ENCODE assay signal across 20 cellular contexts in the genomic region with DNA sequence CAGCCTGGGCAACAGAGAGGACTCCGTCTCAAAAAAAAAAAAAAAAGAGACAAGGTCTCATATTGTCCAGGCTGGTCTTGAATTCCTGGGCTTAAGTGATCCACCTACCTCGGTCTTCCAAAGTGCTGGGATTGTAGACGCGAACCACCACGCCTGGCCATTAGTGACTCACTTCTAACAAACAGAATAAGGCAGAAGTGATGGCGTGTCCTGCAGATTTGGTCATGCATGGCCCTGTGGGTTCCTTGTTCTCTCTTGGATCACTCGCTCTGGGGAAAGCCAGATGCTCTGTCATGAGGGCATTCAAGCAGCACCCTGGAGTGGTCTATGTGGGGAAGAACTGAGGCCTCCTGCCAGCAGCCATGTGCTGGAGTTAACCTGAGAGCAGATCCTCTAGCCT. TPM values are rescaled to one million over a fixed set of nuclear protein-coding genes. Genes with fewer than 3 reads are reported as not detected.
DNase-seq lines count a peak whose midpoint lies in the region; ATAC-seq, FAIRE-seq and TF ChIP-seq lines count a peak whose summit lies in the region.
"Had no signal": no experiment of that assay in that cellular context is flagged by ENCODE, and none has a peak within 500 bp of the region (broad histone marks: within the 10 kb centered on the region; RNA-seq: fewer than 3 reads in every experiment).

No MANE protein-coding gene starts in this region.

- H3K4me1 ChIP-seq in IMR-90 (ENCODE audit: control insufficient read depth, insufficient read depth, low read length) (peaks cover 3% of the 10 kb centered on the region), K562 (replicated peaks in 1 of 2; ENCODE audit: control insufficient read depth in 2 of 2, insufficient read depth in 2 of 2, low read length in 2 of 2) (no peaks in the 10 kb centered on the region; a peak in 1 of 5 replicates)
- H3K4me1 ChIP-seq: BLaER1 treated with 17β-estradiol and CSF1 and Interleukin-3, amounts not matched to agents 10 nM and 100 nM; HAP-1 had no signal

- peak overlapping the region; percentile 2; the same call in 1 of the 2 replicates for H4K91ac ChIP-seq in IMR-90 (ENCODE audit: insufficient read depth, low read depth, low read length)

- FAIRE-seq in K562 (lab: Jason Lieb, UNC) = peak; percentile 32
- FAIRE-seq: A204.1 had no signal

- DNase-seq in Caki2 (ENCODE audit: low read depth) (peak; percentile 83), IMR-90 (no peak), K562 (ENCODE audit: extremely low read depth in 1 of 4, low spot score in 3 of 4) (no peak), islet precursor cell (peak; percentile 86)
- no peak for DNase-seq in activated CD4-positive, alpha-beta T cell treated with anti-CD3 and anti-CD28 coated beads, Interleukin-2, amount 50 U/mL, for 48 hours
- DNase-seq: DMS 273 treated with DMSO at 0.1 percent for 48 hours, KG1, NCI-H1092 treated with DMSO at 0.1 percent for 48 hours, NCI-H1694, NCI-H510A treated with DMSO at 0.1 percent for 48 hours, NCI-H82, SHP77 treated with DMSO at 0.1 percent for 48 hours had no signal

- H3K56ac ChIP-seq in IMR-90 (ENCODE audit: extremely low read depth, insufficient read depth, low read length) = no peak overlapping the region

- H3K4ac ChIP-seq in IMR-90 (ENCODE audit: low read depth, low read length) = peak overlapping the region; percentile 2

- POLR2A ChIA-PET in IMR-90 (lab: Charles Lee; ENCODE audit: unreplicated experiment) = no interaction called here
- POLR2A ChIA-PET in K562 (lab: Yijun Ruan, JAX) = no interaction called here

- no peaks in the 10 kb centered on the region for H3K79me1 ChIP-seq in IMR-90 (ENCODE audit: low read depth in 1 of 2, low read length in 2 of 2)

- CTCF ChIA-PET in IMR-90 (lab: Yijun Ruan, JAX) (no interaction called here), K562 (lab: Yijun Ruan, JAX; ENCODE audit: low intra/inter-chr PET ratio) (no interaction called here)

- no peak overlapping the region for H2AK9ac ChIP-seq in IMR-90 (replicated peaks; ENCODE audit: low read depth, low read length, poor library complexity)

- no peak overlapping the region for H4K8ac ChIP-seq in IMR-90 (ENCODE audit: low read depth in 2 of 2, low read length in 2 of 2)

- H2AK5ac ChIP-seq in IMR-90 (ENCODE audit: low read depth, low read length) = no peak overlapping the region

- H2BK15ac ChIP-seq in IMR-90 (ENCODE audit: low read depth, low read length) = no peak overlapping the region; the same call in 2 of the 3 replicates

- WGBS in IMR-90 (ENCODE audit: extremely low coverage in 2 of 2, insufficient read length in 1 of 2), 2 experiments = 100% methylated on average over 2 of the region's 7 CpGs; no CpG with 5 or more reads in 1 of the 2 experiments
- 0% methylated on average over 6 of the region's 7 CpGs for WGBS in K562 (ENCODE audit: insufficient coverage, low coverage, missing lambda C conversion rate)

- H3K14ac ChIP-seq in IMR-90 (replicated peaks; ENCODE audit: low read depth, low read length) = no peak overlapping the region

- peak overlapping the region; percentile 3 for H2BK120ac ChIP-seq in IMR-90 (ENCODE audit: low read depth, low read length)

- H3K27me3 ChIP-seq in IMR-90 (ENCODE audit: control insufficient read depth, insufficient read depth, low read length) = no peaks in the 10 kb centered on the region
- peaks cover 16 to 19% of the 10 kb centered on the region in 2 experiments; a peak in 4 of 5 replicates for H3K27me3 ChIP-seq in K562 (ENCODE audit: control insufficient read depth in 2 of 2, insufficient read depth in 2 of 2, low read length in 2 of 2)
- H3K27me3 ChIP-seq: MG63 had no signal

- no peaks in the 10 kb centered on the region for H3K9me3 ChIP-seq in IMR-90 (ENCODE audit: control insufficient read depth, insufficient read depth, low read length)
- no peaks in the 10 kb centered on the region for H3K9me3 ChIP-seq in K562 (replicated peaks; ENCODE audit: control insufficient read depth, insufficient read depth, low read depth, low read length)

- H3K36me3 ChIP-seq in IMR-90 (ENCODE audit: control insufficient read depth, insufficient read depth, low read length) = no peaks in the 10 kb centered on the region
- no peaks in the 10 kb centered on the region for H3K36me3 ChIP-seq in K562 (ENCODE audit: control insufficient read depth, insufficient read depth, low read length)
- H3K36me3 ChIP-seq: HAP-1, MG63 had no signal

- no peak overlapping the region for H3K18ac ChIP-seq in IMR-90 (ENCODE audit: low read depth, low read length)

- dilution Hi-C loops in IMR-90 (cut with HindIII; ENCODE audit: low sequenced_read_pairs, unreplicated experiment) = no loop called here

- H2BK20ac ChIP-seq in IMR-90 (ENCODE audit: low read depth, low read length) = peak overlapping the region; percentile 38; the same call in 1 of the 2 replicates

- TF ChIP-seq RAD21 in IMR-90 (IDR thresholded peaks at IDR 0.05; ENCODE audit: low read length) (no peak), K562 (CRISPR knock-in tag; conservative IDR thresholded peaks at IDR 0.05 in 1 of 2, IDR thresholded peaks at IDR 0.05 in 1 of 2) (no peak)

- H2BK5ac ChIP-seq in IMR-90 (ENCODE audit: low read depth, low read length, poor library complexity, severe bottlenecking) = no peak overlapping the region

- TF ChIP-seq EP300 in K562 (IDR thresholded peaks at IDR 0.05; ENCODE audit: low read length) = no peak

- H3K79me2 ChIP-seq in K562 (ENCODE audit: control insufficient read depth, insufficient read depth, low read length) = no peaks in the 10 kb centered on the region

- H3K4me2 ChIP-seq in IMR-90 (ENCODE audit: low read depth, low read length) (no peak overlapping the region), K562 (ENCODE audit: insufficient read depth, low read length) (no peak overlapping the region)
- H3K4me2 ChIP-seq: BLaER1 treated with 17β-estradiol and CSF1 and Interleukin-3, amounts not matched to agents 10 nM and 100 nM had no signal

- ATAC-seq in IMR-90 (ENCODE audit: low read depth) = no peak
- no peak for ATAC-seq in K562
- no peak for ATAC-seq in GM21381 (IDR thresholded peaks at IDR 0.05; ENCODE audit: unreplicated experiment)
- no peak for ATAC-seq in HG03460 (IDR thresholded peaks at IDR 0.05; ENCODE audit: unreplicated experiment)
- ATAC-seq in HG03565 (IDR thresholded peaks at IDR 0.05; ENCODE audit: unreplicated experiment) = no peak
- ATAC-seq: Panc1 had no signal

- BruUV-seq in IMR-90 (replicated peaks; lab: Mats Ljungman, UMichigan) = no TSS peak
- BruUV-seq in K562 (replicated peaks; lab: Mats Ljungman, UMichigan) = no TSS peak

- no peak for TF ChIP-seq POLR2A in IMR-90 (IDR thresholded peaks at IDR 0.05; ENCODE audit: low read depth, low read length)
- TF ChIP-seq POLR2A in K562 (conservative IDR thresholded peaks at IDR 0.05) = no peak

- intact Hi-C loops in IMR-90 (cut with micrococcal nuclease) (no loop called here), K562 (cut with micrococcal nuclease) (no loop called here)

- no peaks in the 10 kb centered on the region for H4K20me1 ChIP-seq in IMR-90 (ENCODE audit: insufficient read depth, low read length)
- no peaks in the 10 kb centered on the region for H4K20me1 ChIP-seq in K562 (replicated peaks; ENCODE audit: control insufficient read depth, insufficient read depth, low read length)
- H4K20me1 ChIP-seq: BLaER1 treated with 17β-estradiol and CSF1 and Interleukin-3, amounts not matched to agents 10 nM and 100 nM had no signal

- H3K4me3 ChIP-seq in IMR-90 (ENCODE audit: insufficient read depth, low read depth, low read length) (no peak overlapping the region), K562 (no peak overlapping the region)
- H3K4me3 ChIP-seq: BLaER1 treated with 17β-estradiol and CSF1 and Interleukin-3, amounts not matched to agents 10 nM and 100 nM; HAP-1; MG63 had no signal

- no peak overlapping the region for H4K5ac ChIP-seq in IMR-90 (ENCODE audit: low read depth, low read length)

- TF ChIP-seq CTCF in IMR-90 (conservative IDR thresholded peaks at IDR 0.05; ENCODE audit: low read depth, low read length) = no peak
- no peak for TF ChIP-seq CTCF in K562 (IDR thresholded peaks at IDR 0.05 in 2 of 3, conservative IDR thresholded peaks at IDR 0.05 in 1 of 3; ENCODE audit: insufficient read depth in 2 of 3, low read depth in 1 of 3, low read length in 3 of 3)

- H3K23ac ChIP-seq in IMR-90 (ENCODE audit: low read depth, low read length) = no peak overlapping the region

- in situ Hi-C loops in Caki2 (cut with HindIII; ENCODE audit: low pct_unique_long_range_greater_than_20kb, low sequenced_read_pairs) (no loop called here), IMR-90 (cut with MboI; ENCODE audit: low sequenced_read_pairs) (loop anchor here (5.0 kb wide), 1 partner anchor 68 kb away; no protein-coding TSS in a partner anchor), K562 (cut with MboI) (no loop called here)

- H3K9ac ChIP-seq in IMR-90 (ENCODE audit: low read depth, low read length) (no peak overlapping the region), K562 (ENCODE audit: insufficient read depth in 1 of 2, low read depth in 2 of 2, low read length in 2 of 2) (no peak overlapping the region)
- H3K9ac ChIP-seq: BLaER1 treated with 17β-estradiol and CSF1 and Interleukin-3, amounts not matched to agents 10 nM and 100 nM had no signal

- H3K9me1 ChIP-seq in IMR-90 (ENCODE audit: insufficient read depth, low read length) (peaks cover 5% of the 10 kb centered on the region), K562 (ENCODE audit: control insufficient read depth, insufficient read depth, low read length) (no peaks in the 10 kb centered on the region)

- H3K27ac ChIP-seq in IMR-90 (ENCODE audit: insufficient read depth, low read length) (no peak overlapping the region), K562 (ENCODE audit: extremely low read depth, low read depth, low read length) (no peak overlapping the region)
- H3K27ac ChIP-seq: BLaER1 treated with 17β-estradiol and CSF1 and Interleukin-3, amounts not matched to agents 10 nM and 100 nM had no signal

- H2AFZ ChIP-seq in IMR-90 (replicated peaks; ENCODE audit: low read length, poor library complexity) (no peak overlapping the region), K562 (ENCODE audit: low read depth, low read length) (no peak overlapping the region)

RNA-seq across cellular contexts. Expression of a gene that starts 27.4 kb away (rescaled TPM):
- total RNA-seq in Caki2 (2014; rRNA removed; shearing (Covaris generic); ENCODE audit: low replicate concordance) = 25.0 and 39.3 TPM in 2 replicates
- total RNA-seq in IMR-90 (2012; rRNA removed) = 43.4 and 61.7 TPM in 2 replicates
- polyA plus RNA-seq in IMR-90 (2012; rRNA removed) = 41.9 and 42.2 TPM in 2 replicates
- 13.8 and 15.5 TPM in 2 replicates for polyA plus RNA-seq in IMR-90 (2012; cell fraction: cytosol; rRNA removed)
- polyA plus RNA-seq in IMR-90 (2012; cell fraction: nucleus; rRNA removed; ENCODE audit: low replicate concordance) = 15.4 and 56.9 TPM in 2 replicates
- total RNA-seq in K562 (2011; cell fraction: chromatin; rRNA removed; ENCODE audit: low replicate concordance) = 51.1 and 121 TPM in 2 replicates
- total RNA-seq in K562 (2011; cell fraction: nucleolus; rRNA removed) = 21.2 and 25.1 TPM in 2 replicates
- total RNA-seq in K562 (2011; cell fraction: nucleoplasm; rRNA removed) = 47.7 and 51.7 TPM in 2 replicates
- total RNA-seq in K562 (2014; rRNA removed) = 16.3 and 18.7 TPM in 2 replicates
- total RNA-seq in K562 (2014; rRNA removed; fragmentation: Illumina TruSeq; extraction: Trizol) = 30.7 and 31.2 TPM in 2 replicates
- total RNA-seq in K562 (2015; rRNA removed; fragmentation: Illumina TruSeq; extraction: Trizol) = 28.0 and 30.5 TPM in 2 replicates
- 34.6 and 39.3 TPM in 2 replicates for total RNA-seq in K562 (2021)
- polyA plus RNA-seq in K562 (2011; rRNA removed) = 29.7 and 30.0 TPM in 2 replicates
- polyA plus RNA-seq in K562 (2011; cell fraction: cytosol; rRNA removed) = 15.3 and 18.0 TPM in 2 replicates
- 24.3 and 24.7 TPM in 2 replicates for polyA plus RNA-seq in K562 (2011; cell fraction: nucleus; rRNA removed)
- polyA plus RNA-seq in K562 (2012) = 14.0 and 17.1 TPM in 2 replicates
- polyA plus RNA-seq in K562 (2014; fragmentation: Illumina TruSeq; extraction: Trizol) = 26.4 and 29.1 TPM in 2 replicates
- 10 to 100 TPM in 1 of 2 experiments, 1 to 10 TPM in 1; 9.1 to 25.6 TPM for polyA plus RNA-seq in K562 (2014; fragmentation: Nextera tagmentation; extraction: Ambion mirVana)
- 27.8 and 28.5 TPM in 2 replicates for polyA plus RNA-seq in K562 (2014; rRNA removed)
- polyA minus RNA-seq in K562 (2011; rRNA and poly(A)+ RNA removed) = 68.2 and 70.3 TPM in 2 replicates
- 26.6 and 28.8 TPM in 2 replicates for polyA minus RNA-seq in K562 (2011; cell fraction: cytosol; rRNA and poly(A)+ RNA removed)
- polyA minus RNA-seq in K562 (2011; cell fraction: nucleus; rRNA and poly(A)+ RNA removed) = 28.5 and 37.9 TPM in 2 replicates

Comparison
In these comparisons a context has a peak if more than half of its experiments do, and no peak if none do; other contexts are left out.
1. DNase-seq: peak in Caki2 (single experiment) and islet precursor cell (single experiment); none in IMR-90 (single experiment), K562 (0 of 4) and activated CD4-positive, alpha-beta T cell treated with anti-CD3 and anti-CD28 coated beads, Interleukin-2, amount 50 U/mL, for 48 hours (0 of 2).